16 cellular contexts compared by ENCODE assay signal in genomic region chr17:19019041-19019941, GRCh38. TPM values are rescaled to one million over a fixed set of nuclear protein-coding genes. Genes with fewer than 3 reads are reported as not detected.
DNase-seq lines count a peak whose midpoint lies in the region; ATAC-seq and TF ChIP-seq lines count a peak whose summit lies in the region.
"Had no signal": no experiment of that assay in that cellular context is flagged by ENCODE, and none has a peak within 500 bp of the region (broad histone marks: within the 10 kb centered on the region; RNA-seq: fewer than 3 reads in every experiment).

No MANE protein-coding gene starts in this region.

- H3K9ac ChIP-seq in HUES64 (ENCODE audit: low read depth, low read length) = peak overlapping the region; percentile 26; the same call in 1 of the 2 replicates

- H3K4me3 ChIP-seq in HUES64 (ENCODE audit: low read length) = no peak overlapping the region
- no peak overlapping the region for H3K4me3 ChIP-seq in PC-9
- no peak overlapping the region for H3K4me3 ChIP-seq in breast epithelium

- H3K9me3 Mint-ChIP-seq in T-helper 2 cell treated with Interferon-gamma antibody and Interleukin-4, amounts not matched to agents 5 μg/mL and 100 μg/mL, for 36 hours = no peaks in the 10 kb centered on the region
- H3K9me3 Mint-ChIP-seq in chondrocyte (ENCODE audit: low read depth) = no peaks in the 10 kb centered on the region

- no peak for ATAC-seq in HG02642 (IDR thresholded peaks at IDR 0.05; ENCODE audit: poor library complexity, unreplicated experiment)

- H3K79me2 ChIP-seq in PC-9 (ENCODE audit: low read depth) = no peaks in the 10 kb centered on the region

- H3K4me2 ChIP-seq in PC-9 = no peak overlapping the region

- H3K27me3 Mint-ChIP-seq in T-helper 2 cell treated with Interferon-gamma antibody and Interleukin-4, amounts not matched to agents 5 μg/mL and 100 μg/mL, for 36 hours (ENCODE audit: low read depth) = no peaks in the 10 kb centered on the region
- peaks cover 4% of the 10 kb centered on the region for H3K27me3 Mint-ChIP-seq in chondrocyte (ENCODE audit: low read depth)

- peaks cover 15% of the 10 kb centered on the region; the same call in 1 of the 2 replicates for H3F3A ChIP-seq in PC-9 (ENCODE audit: insufficient read depth, low read depth)

- no peaks in the 10 kb centered on the region for H4K20me1 ChIP-seq in PC-9 (ENCODE audit: insufficient read depth)

- no peaks in the 10 kb centered on the region for H3K9me2 ChIP-seq in PC-9 (ENCODE audit: insufficient read depth)

- H3K27ac Mint-ChIP-seq in T-helper 2 cell treated with Interferon-gamma antibody and Interleukin-4, amounts not matched to agents 5 μg/mL and 100 μg/mL, for 36 hours = peak overlapping the region; percentile 45
- H3K27ac Mint-ChIP-seq in chondrocyte (ENCODE audit: unreplicated experiment) = no peak overlapping the region

- no peaks in the 10 kb centered on the region for H3K4me1 ChIP-seq in HUES64 (ENCODE audit: insufficient read depth, low read length)
- no peaks in the 10 kb centered on the region for H3K4me1 ChIP-seq in PC-9 (replicated peaks; ENCODE audit: insufficient read depth)
- no peaks in the 10 kb centered on the region for H3K4me1 ChIP-seq in breast epithelium

- no peak for TF ChIP-seq POLR2A in breast epithelium (IDR thresholded peaks at IDR 0.05)

- H3K9me3 ChIP-seq in HUES64 (ENCODE audit: insufficient read depth, low read depth, low read length) = no peaks in the 10 kb centered on the region
- H3K9me3 ChIP-seq in PC-9 (ENCODE audit: insufficient read depth, low read depth) = no peaks in the 10 kb centered on the region
- no peaks in the 10 kb centered on the region for H3K9me3 ChIP-seq in breast epithelium

- POLR2A ChIA-PET in PC-9 (lab: Charles Lee; ENCODE audit: unreplicated experiment) = interaction anchor here (0.6 kb wide), 1 partner anchor 762 kb away, joined by 8 read pairs; no protein-coding TSS in a partner anchor

- no peak for DNase-seq in T-helper 2 cell treated with Interferon-gamma antibody and Interleukin-4, amounts not matched to agents 5 μg/mL and 100 μg/mL, for 36 hours (ENCODE audit: low spot score)
- no peak for DNase-seq in T-helper 2 cell
- peak; percentile 87 for DNase-seq in chondrocyte (ENCODE audit: low spot score)
- DNase-seq in retina = peak; percentile 43
- no peak for DNase-seq in PC-9
- no peak for DNase-seq in breast epithelium (ENCODE audit: low spot score in 2 of 2)
- DNase-seq: activated CD4-positive, alpha-beta T cell treated with anti-CD3 and anti-CD28 coated beads for 48 hours; activated effector memory CD4-positive, alpha-beta T cell treated with Interleukin-2 at 50 U/mL for 16 hours; central memory CD4-positive, alpha-beta T cell; GF-D8; NK-92 treated with Interleukin-12 subunit alpha and Interleukin-12 subunit beta, amount 100 ng/mL, for 24 hours; stimulated activated CD4-positive, alpha-beta T cell treated with anti-CD3 and anti-CD28 coated beads, Interleukin-15, amount 100 ng/mL, for 24 hours; stimulated activated CD8-positive, alpha-beta memory T cell treated with anti-CD3 and anti-CD28 coated beads, Interleukin-4, amount 100 ng/mL, for 48 hours had no signal

- peaks cover 2% of the 10 kb centered on the region for H3K4me1 Mint-ChIP-seq in T-helper 2 cell treated with Interferon-gamma antibody and Interleukin-4, amounts not matched to agents 5 μg/mL and 100 μg/mL, for 36 hours (ENCODE audit: low read depth)
- no peaks in the 10 kb centered on the region for H3K4me1 Mint-ChIP-seq in chondrocyte (ENCODE audit: low read depth)

- H3K4me3 Mint-ChIP-seq in T-helper 2 cell treated with Interferon-gamma antibody and Interleukin-4, amounts not matched to agents 5 μg/mL and 100 μg/mL, for 36 hours = no peak overlapping the region
- H3K4me3 Mint-ChIP-seq in chondrocyte (ENCODE audit: unreplicated experiment) = no peak overlapping the region

- H3K27ac ChIP-seq in HUES64 (ENCODE audit: low read depth, low read length) (no peak overlapping the region), PC-9 (no peak overlapping the region), breast epithelium (no peak overlapping the region)

- 81% methylated on average over 27 of the region's 27 CpGs for WGBS in HUES64

- peaks cover 21% of the 10 kb centered on the region for H3K36me3 Mint-ChIP-seq in T-helper 2 cell treated with Interferon-gamma antibody and Interleukin-4, amounts not matched to agents 5 μg/mL and 100 μg/mL, for 36 hours (ENCODE audit: low read depth)
- H3K36me3 Mint-ChIP-seq in chondrocyte (ENCODE audit: low read depth) = no peaks in the 10 kb centered on the region

- H3K36me3 ChIP-seq in HUES64 (ENCODE audit: insufficient read depth, low read length) = no peaks in the 10 kb centered on the region
- H3K36me3 ChIP-seq in PC-9 (ENCODE audit: low read depth) = no peaks in the 10 kb centered on the region
- H3K36me3 ChIP-seq in breast epithelium = no peaks in the 10 kb centered on the region

- TF ChIP-seq CTCF in chondrocyte (IDR thresholded peaks at IDR 0.05) (no peak), PC-9 (conservative IDR thresholded peaks at IDR 0.05) (no peak), breast epithelium (IDR thresholded peaks at IDR 0.05) (no peak)

- H3K27me3 ChIP-seq in HUES64 (ENCODE audit: insufficient read depth, low read length) (peaks cover 2% of the 10 kb centered on the region; the same call in 1 of the 2 replicates), PC-9 (ENCODE audit: insufficient read depth, low read depth) (peaks cover 3% of the 10 kb centered on the region; the same call in 1 of the 2 replicates), breast epithelium (no peaks in the 10 kb centered on the region)

- intact Hi-C loops in PC-9 (cut with micrococcal nuclease; ENCODE audit: unreplicated experiment) (no loop called here), breast epithelium (cut with DNase I; ENCODE audit: low total_unique reads) (no loop called here)

- no peak overlapping the region for H2AFZ ChIP-seq in PC-9

- CTCF ChIA-PET in PC-9 (lab: Charles Lee) = interaction anchor here (0.6 kb wide), 1 partner anchor 51 kb away, joined by 3 read pairs; no protein-coding TSS in a partner anchor

- BruUV-seq in PC-9 (replicated peaks; lab: Mats Ljungman, UMichigan) = no TSS peak

RNA-seq across cellular contexts. Expression of gene FAM83G, which starts 14.7 kb away (rescaled TPM):
- 14.0 TPM for polyA plus RNA-seq in HUES64 (2013, experiment 1 of 2)
- 11.6 TPM for polyA plus RNA-seq in HUES64 (2013, experiment 2 of 2)
- 3.4 to 9.4 TPM (median 8.2 TPM) in 3 replicates for total RNA-seq in chondrocyte
- total RNA-seq in PC-9 (2021) = 30.2 and 30.4 TPM in 2 replicates
- 10 to 100 TPM in 1 of 3 donors, 1 to 10 TPM in 2; 1.8 to 11.0 (median 7.2) TPM for total RNA-seq in breast epithelium

RNA-seq across cellular contexts. Expression of gene GRAP, which starts 27.5 kb away (rescaled TPM):
- polyA plus RNA-seq in HUES64 (2013, experiment 1 of 2) = 0.90 TPM
- 1.5 TPM for polyA plus RNA-seq in HUES64 (2013, experiment 2 of 2)
- total RNA-seq in chondrocyte = 0.13 to 0.35 TPM in 2 of 3 replicates, not detected in the other
- total RNA-seq in PC-9 (2021) = 0.48 and 0.93 TPM in 2 replicates
- 1 to 10 TPM; 1.8 to 9.8 (median 2.2) TPM for total RNA-seq in breast epithelium
- total RNA-seq: osteoblast had no signal

Comparison
In these comparisons a context has a peak if more than half of its experiments do, and no peak if none do; other contexts are left out.
1. DNase-seq: peak in chondrocyte (single experiment) and retina (single experiment); none in T-helper 2 cell treated with Interferon-gamma antibody and Interleukin-4, amounts not matched to agents 5 μg/mL and 100 μg/mL, for 36 hours (single experiment), T-helper 2 cell (0 of 5), PC-9 (0 of 2) and breast epithelium (0 of 2).